ENCODE assay signal across 9 cellular contexts in the genomic region with DNA sequence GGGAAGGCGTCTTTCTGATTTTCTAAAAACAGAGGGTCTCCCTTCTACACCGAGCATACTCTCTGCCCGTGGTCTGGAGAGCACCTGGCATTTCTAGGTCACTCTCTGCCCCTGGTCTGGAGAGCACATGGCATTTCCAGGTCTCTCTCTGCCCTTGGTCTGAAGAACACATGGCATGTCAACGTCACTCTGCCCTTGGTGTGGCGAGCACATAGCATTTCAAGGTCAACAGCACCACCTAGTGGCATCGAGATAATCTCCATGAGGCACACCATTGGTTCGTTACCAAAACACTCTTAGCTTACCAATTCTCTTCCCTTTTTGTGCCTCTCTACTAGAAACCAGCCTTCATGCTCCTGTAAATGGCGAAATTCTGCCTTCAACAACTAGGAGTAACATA.
A peak's percentile ranks its signal among the peaks of the same experiment; 100 is the strongest.
DNase-seq lines count a peak whose midpoint lies in the region; ATAC-seq and TF ChIP-seq lines count a peak whose summit lies in the region.
"Had no signal": no experiment of that assay in that cellular context is flagged by ENCODE, and none has a peak within 500 bp of the region (broad histone marks: within the 10 kb centered on the region; RNA-seq: fewer than 3 reads in every experiment).

No MANE protein-coding gene starts in this region.

- no peaks in the 10 kb centered on the region for H3K9me2 ChIP-seq in GM23338 (ENCODE audit: insufficient read depth)

- peaks cover 3% of the 10 kb centered on the region for H3K27me3 Mint-ChIP-seq in GM23338 (ENCODE audit: insufficient read depth, low read depth, poor library complexity)
- H3K27me3 Mint-ChIP-seq in activated naive CD8-positive, alpha-beta T cell treated with anti-CD3 and anti-CD28 coated beads for 36 hours, result no peaks in the 10 kb centered on the region

- H3K4me3 Mint-ChIP-seq in GM23338, result no peak overlapping the region
- no peak overlapping the region for H3K4me3 Mint-ChIP-seq in activated naive CD8-positive, alpha-beta T cell treated with anti-CD3 and anti-CD28 coated beads for 36 hours

- no peaks in the 10 kb centered on the region for H3K4me1 ChIP-seq in GM23338 (ENCODE audit: insufficient read depth)
- H3K4me1 ChIP-seq: BLaER1 had no signal

- H3F3A ChIP-seq in GM23338 (replicated peaks; ENCODE audit: low read depth), result no peaks in the 10 kb centered on the region

- peaks cover 8% of the 10 kb centered on the region for H3K36me3 ChIP-seq in GM23338 (ENCODE audit: insufficient read depth)
- H3K36me3 ChIP-seq: BLaER1 had no signal

- H2AFZ ChIP-seq in GM23338, result no peak overlapping the region

- no peaks in the 10 kb centered on the region for H3K79me2 ChIP-seq in GM23338 (replicated peaks; ENCODE audit: insufficient read depth)

- no peak overlapping the region for H3K4me3 ChIP-seq in GM23338
- H3K4me3 ChIP-seq: BLaER1 had no signal

- H3K27ac ChIP-seq in GM23338 (ENCODE audit: low read depth), result no peak overlapping the region
- H3K27ac ChIP-seq: BLaER1 had no signal

- ATAC-seq in GM23338, result peak; percentile 87

- peak; percentile 78 to 90 for TF ChIP-seq CTCF in GM23338 (conservative IDR thresholded peaks at IDR 0.05; ENCODE audit: low read depth in 2 of 2)

- DNase-seq in NCI-H2081 (lab: John Stamatoyannopoulos, UW) (peak; percentile 13 to 42), NCI-H2081 treated with DMSO at 0.1 percent for 48 hours (lab: John Stamatoyannopoulos, UW) (no peak), GM23338 (ENCODE audit: low spot score) (peak; percentile 82), NAMALWA (ENCODE audit: low spot score) (peak; percentile 85), iris pigment epithelial cell (ENCODE audit: low read depth) (peak; percentile 55), NCI-H1105 (lab: John Stamatoyannopoulos, UW) (no peak), NCI-H446 treated with DMSO at 0.1 percent for 48 hours (lab: John Stamatoyannopoulos, UW) (no peak)
- peak; percentile 15 for DNase-seq in activated naive CD8-positive, alpha-beta T cell treated with anti-CD3 and anti-CD28 coated beads for 36 hours

- no peak overlapping the region for H3K4me2 ChIP-seq in GM23338
- H3K4me2 ChIP-seq: BLaER1 had no signal

- H3K27me3 ChIP-seq in GM23338 (ENCODE audit: insufficient read depth), result no peaks in the 10 kb centered on the region
- H3K27me3 ChIP-seq: BLaER1 had no signal

- H3K9me3 Mint-ChIP-seq in GM23338, result peaks cover 54% of the 10 kb centered on the region
- peaks cover 24% of the 10 kb centered on the region for H3K9me3 Mint-ChIP-seq in activated naive CD8-positive, alpha-beta T cell treated with anti-CD3 and anti-CD28 coated beads for 36 hours

- no peaks in the 10 kb centered on the region for H3K4me1 Mint-ChIP-seq in GM23338
- H3K4me1 Mint-ChIP-seq in activated naive CD8-positive, alpha-beta T cell treated with anti-CD3 and anti-CD28 coated beads for 36 hours, result no peaks in the 10 kb centered on the region

- H3K27ac Mint-ChIP-seq in GM23338, result no peak overlapping the region
- H3K27ac Mint-ChIP-seq in activated naive CD8-positive, alpha-beta T cell treated with anti-CD3 and anti-CD28 coated beads for 36 hours, result no peak overlapping the region

- H3K36me3 Mint-ChIP-seq in GM23338 (ENCODE audit: low read depth), result peaks cover 42% of the 10 kb centered on the region
- no peaks in the 10 kb centered on the region for H3K36me3 Mint-ChIP-seq in activated naive CD8-positive, alpha-beta T cell treated with anti-CD3 and anti-CD28 coated beads for 36 hours

- H4K20me1 ChIP-seq in GM23338 (replicated peaks; ENCODE audit: insufficient read depth), result no peaks in the 10 kb centered on the region
- H4K20me1 ChIP-seq: BLaER1 had no signal

TF ChIP-seq in GM23338, 12 proteins besides CTCF, POLR2A, EP300 and RAD21 (continues in another document):
- TF ChIP-seq, protein P1, sequence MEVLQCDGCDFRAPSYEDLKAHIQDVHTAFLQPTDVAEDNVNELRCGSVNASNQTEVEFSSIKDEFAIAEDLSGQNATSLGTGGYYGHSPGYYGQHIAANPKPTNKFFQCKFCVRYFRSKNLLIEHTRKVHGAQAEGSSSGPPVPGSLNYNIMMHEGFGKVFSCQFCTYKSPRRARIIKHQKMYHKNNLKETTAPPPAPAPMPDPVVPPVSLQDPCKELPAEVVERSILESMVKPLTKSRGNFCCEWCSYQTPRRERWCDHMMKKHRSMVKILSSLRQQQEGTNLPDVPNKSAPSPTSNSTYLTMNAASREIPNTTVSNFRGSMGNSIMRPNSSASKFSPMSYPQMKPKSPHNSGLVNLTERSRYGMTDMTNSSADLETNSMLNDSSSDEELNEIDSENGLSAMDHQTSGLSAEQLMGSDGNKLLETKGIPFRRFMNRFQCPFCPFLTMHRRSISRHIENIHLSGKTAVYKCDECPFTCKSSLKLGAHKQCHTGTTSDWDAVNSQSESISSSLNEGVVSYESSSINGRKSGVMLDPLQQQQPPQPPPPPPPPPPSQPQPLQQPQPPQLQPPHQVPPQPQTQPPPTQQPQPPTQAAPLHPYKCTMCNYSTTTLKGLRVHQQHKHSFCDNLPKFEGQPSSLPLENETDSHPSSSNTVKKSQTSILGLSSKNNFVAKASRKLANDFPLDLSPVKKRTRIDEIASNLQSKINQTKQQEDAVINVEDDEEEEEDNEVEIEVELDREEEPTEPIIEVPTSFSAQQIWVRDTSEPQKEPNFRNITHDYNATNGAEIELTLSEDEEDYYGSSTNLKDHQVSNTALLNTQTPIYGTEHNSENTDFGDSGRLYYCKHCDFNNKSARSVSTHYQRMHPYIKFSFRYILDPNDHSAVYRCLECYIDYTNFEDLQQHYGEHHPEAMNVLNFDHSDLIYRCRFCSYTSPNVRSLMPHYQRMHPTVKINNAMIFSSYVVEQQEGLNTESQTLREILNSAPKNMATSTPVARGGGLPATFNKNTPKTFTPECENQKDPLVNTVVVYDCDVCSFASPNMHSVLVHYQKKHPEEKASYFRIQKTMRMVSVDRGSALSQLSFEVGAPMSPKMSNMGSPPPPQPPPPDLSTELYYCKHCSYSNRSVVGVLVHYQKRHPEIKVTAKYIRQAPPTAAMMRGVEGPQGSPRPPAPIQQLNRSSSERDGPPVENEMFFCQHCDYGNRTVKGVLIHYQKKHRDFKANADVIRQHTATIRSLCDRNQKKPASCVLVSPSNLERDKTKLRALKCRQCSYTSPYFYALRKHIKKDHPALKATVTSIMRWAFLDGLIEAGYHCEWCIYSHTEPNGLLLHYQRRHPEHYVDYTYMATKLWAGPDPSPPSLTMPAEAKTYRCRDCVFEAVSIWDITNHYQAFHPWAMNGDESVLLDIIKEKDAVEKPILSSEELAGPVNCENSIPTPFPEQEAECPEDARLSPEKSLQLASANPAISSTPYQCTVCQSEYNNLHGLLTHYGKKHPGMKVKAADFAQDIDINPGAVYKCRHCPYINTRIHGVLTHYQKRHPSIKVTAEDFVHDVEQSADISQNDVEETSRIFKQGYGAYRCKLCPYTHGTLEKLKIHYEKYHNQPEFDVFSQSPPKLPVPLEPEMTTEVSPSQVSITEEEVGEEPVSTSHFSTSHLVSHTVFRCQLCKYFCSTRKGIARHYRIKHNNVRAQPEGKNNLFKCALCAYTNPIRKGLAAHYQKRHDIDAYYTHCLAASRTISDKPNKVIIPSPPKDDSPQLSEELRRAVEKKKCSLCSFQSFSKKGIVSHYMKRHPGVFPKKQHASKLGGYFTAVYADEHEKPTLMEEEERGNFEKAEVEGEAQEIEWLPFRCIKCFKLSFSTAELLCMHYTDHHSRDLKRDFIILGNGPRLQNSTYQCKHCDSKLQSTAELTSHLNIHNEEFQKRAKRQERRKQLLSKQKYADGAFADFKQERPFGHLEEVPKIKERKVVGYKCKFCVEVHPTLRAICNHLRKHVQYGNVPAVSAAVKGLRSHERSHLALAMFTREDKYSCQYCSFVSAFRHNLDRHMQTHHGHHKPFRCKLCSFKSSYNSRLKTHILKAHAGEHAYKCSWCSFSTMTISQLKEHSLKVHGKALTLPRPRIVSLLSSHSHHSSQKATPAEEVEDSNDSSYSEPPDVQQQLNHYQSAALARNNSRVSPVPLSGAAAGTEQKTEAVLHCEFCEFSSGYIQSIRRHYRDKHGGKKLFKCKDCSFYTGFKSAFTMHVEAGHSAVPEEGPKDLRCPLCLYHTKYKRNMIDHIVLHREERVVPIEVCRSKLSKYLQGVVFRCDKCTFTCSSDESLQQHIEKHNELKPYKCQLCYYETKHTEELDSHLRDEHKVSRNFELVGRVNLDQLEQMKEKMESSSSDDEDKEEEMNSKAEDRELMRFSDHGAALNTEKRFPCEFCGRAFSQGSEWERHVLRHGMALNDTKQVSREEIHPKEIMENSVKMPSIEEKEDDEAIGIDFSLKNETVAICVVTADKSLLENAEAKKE (CRISPR knock-in tag; IDR thresholded peaks at IDR 0.05), result no peak
- no peak for TF ChIP-seq JUNB (IDR thresholded peaks at IDR 0.05; ENCODE audit: unreplicated experiment)
- TF ChIP-seq STAT1 (IDR thresholded peaks at IDR 0.05; ENCODE audit: unreplicated experiment), result no peak
- TF ChIP-seq, protein P2, sequence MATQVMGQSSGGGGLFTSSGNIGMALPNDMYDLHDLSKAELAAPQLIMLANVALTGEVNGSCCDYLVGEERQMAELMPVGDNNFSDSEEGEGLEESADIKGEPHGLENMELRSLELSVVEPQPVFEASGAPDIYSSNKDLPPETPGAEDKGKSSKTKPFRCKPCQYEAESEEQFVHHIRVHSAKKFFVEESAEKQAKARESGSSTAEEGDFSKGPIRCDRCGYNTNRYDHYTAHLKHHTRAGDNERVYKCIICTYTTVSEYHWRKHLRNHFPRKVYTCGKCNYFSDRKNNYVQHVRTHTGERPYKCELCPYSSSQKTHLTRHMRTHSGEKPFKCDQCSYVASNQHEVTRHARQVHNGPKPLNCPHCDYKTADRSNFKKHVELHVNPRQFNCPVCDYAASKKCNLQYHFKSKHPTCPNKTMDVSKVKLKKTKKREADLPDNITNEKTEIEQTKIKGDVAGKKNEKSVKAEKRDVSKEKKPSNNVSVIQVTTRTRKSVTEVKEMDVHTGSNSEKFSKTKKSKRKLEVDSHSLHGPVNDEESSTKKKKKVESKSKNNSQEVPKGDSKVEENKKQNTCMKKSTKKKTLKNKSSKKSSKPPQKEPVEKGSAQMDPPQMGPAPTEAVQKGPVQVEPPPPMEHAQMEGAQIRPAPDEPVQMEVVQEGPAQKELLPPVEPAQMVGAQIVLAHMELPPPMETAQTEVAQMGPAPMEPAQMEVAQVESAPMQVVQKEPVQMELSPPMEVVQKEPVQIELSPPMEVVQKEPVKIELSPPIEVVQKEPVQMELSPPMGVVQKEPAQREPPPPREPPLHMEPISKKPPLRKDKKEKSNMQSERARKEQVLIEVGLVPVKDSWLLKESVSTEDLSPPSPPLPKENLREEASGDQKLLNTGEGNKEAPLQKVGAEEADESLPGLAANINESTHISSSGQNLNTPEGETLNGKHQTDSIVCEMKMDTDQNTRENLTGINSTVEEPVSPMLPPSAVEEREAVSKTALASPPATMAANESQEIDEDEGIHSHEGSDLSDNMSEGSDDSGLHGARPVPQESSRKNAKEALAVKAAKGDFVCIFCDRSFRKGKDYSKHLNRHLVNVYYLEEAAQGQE (IDR thresholded peaks at IDR 0.05; ENCODE audit: unreplicated experiment), result no peak

Comparison
In these comparisons a context has a peak if more than half of its experiments do, and no peak if none do; other contexts are left out.
1. DNase-seq: peak in NCI-H2081 (2 of 2), GM23338 (single experiment), NAMALWA (single experiment), activated naive CD8-positive, alpha-beta T cell treated with anti-CD3 and anti-CD28 coated beads for 36 hours (single experiment) and iris pigment epithelial cell (single experiment); none in NCI-H2081 treated with DMSO at 0.1 percent for 48 hours (single experiment), NCI-H1105 (single experiment) and NCI-H446 treated with DMSO at 0.1 percent for 48 hours (single experiment).